Comparison of ENCODE assay signal across 9 cellular contexts in genomic region chrX:120664081-120664480, GRCh38. TPM values are rescaled to one million over a fixed set of nuclear protein-coding genes. Genes with fewer than 3 reads are reported as not detected.
A peak's percentile ranks its signal among the peaks of the same experiment; 100 is the strongest.
DNase-seq lines count a peak whose midpoint lies in the region; ATAC-seq and TF ChIP-seq lines count a peak whose summit lies in the region.
"Had no signal": no experiment of that assay in that cellular context is flagged by ENCODE, and none has a peak within 500 bp of the region (broad histone marks: within the 10 kb centered on the region; RNA-seq: fewer than 3 reads in every experiment).

No MANE protein-coding gene starts in this region.

- TF ChIP-seq CTCF in psoas muscle (IDR thresholded peaks at IDR 0.05) = peak; percentile 24

- no peaks in the 10 kb centered on the region for H3K36me3 Mint-ChIP-seq in effector memory CD8-positive, alpha-beta T cell (ENCODE audit: insufficient read depth)

- no peak overlapping the region for H3K4me3 ChIP-seq in psoas muscle

- no peaks in the 10 kb centered on the region for H3K9me3 ChIP-seq in psoas muscle

- H3K27ac ChIP-seq in psoas muscle = no peak overlapping the region

- H3K4me1 Mint-ChIP-seq in effector memory CD8-positive, alpha-beta T cell (ENCODE audit: low read depth in 2 of 2) = peaks cover 0 to 2% of the 10 kb centered on the region in 2 donors

- peak; percentile 13 for DNase-seq in SIG-M5 treated with dmso at 0.1 percent for 504 hours (lab: John Stamatoyannopoulos, UW; ENCODE audit: unreplicated experiment)
- DNase-seq in SIG-M5 (lab: John Stamatoyannopoulos, UW) = no peak
- peak; percentile 41 for DNase-seq in MV-4-11 (lab: John Stamatoyannopoulos, UW)
- DNase-seq in dermis blood vessel endothelial cell = peak; percentile 42
- DNase-seq in psoas muscle = no peak
- no peak for DNase-seq in effector memory CD8-positive, alpha-beta T cell
- DNase-seq: activated CD4-positive, CD25-positive, alpha-beta regulatory T cell had no signal

- no peak overlapping the region for H3K4me3 Mint-ChIP-seq in effector memory CD8-positive, alpha-beta T cell

- no peak for ATAC-seq in psoas muscle
- ATAC-seq in HG03108 (IDR thresholded peaks at IDR 0.05; ENCODE audit: unreplicated experiment) = no peak
- ATAC-seq in effector memory CD8-positive, alpha-beta T cell (replicated peaks) = no peak
- no peak for ATAC-seq in esophagus mucosa

- no peaks in the 10 kb centered on the region for H3K4me1 ChIP-seq in psoas muscle

- H3K36me3 ChIP-seq in psoas muscle (ENCODE audit: insufficient read depth in 1 of 2, low read depth in 1 of 2) = no peaks in the 10 kb centered on the region

- intact Hi-C loops in psoas muscle (cut with DNase I) = loop anchor here in 1 of 2 donors (5.0 kb wide), 1 partner anchor 162 kb away; no protein-coding TSS in a partner anchor

- no peaks in the 10 kb centered on the region for H3K27me3 Mint-ChIP-seq in effector memory CD8-positive, alpha-beta T cell

- no peaks in the 10 kb centered on the region for H3K27me3 ChIP-seq in psoas muscle (ENCODE audit: insufficient read depth in 3 of 3, low read length in 2 of 3)

- H3K9me3 Mint-ChIP-seq in effector memory CD8-positive, alpha-beta T cell = no peaks in the 10 kb centered on the region

- no peak overlapping the region for H3K27ac Mint-ChIP-seq in effector memory CD8-positive, alpha-beta T cell

- WGBS in psoas muscle, 3 donors = 47 to 67% (median 50%) methylated on average over 1 of the region's 1 CpG

RNA-seq across cellular contexts. Expression of gene C1GALT1C1, which starts 34.2 kb away (rescaled TPM):
- total RNA-seq in dermis blood vessel endothelial cell = 59.6 and 63.7 TPM in 2 replicates
- 1 to 10 TPM; 5.0 to 6.3 (median 5.7) TPM for total RNA-seq in psoas muscle
- polyA plus RNA-seq in psoas muscle = 10 to 100 TPM in 2 of 3 donors, 1 to 10 TPM in 1; 7.3 to 16.0 (median 13.3) TPM
- total RNA-seq in esophagus mucosa = 8.8 TPM

Comparison
In these comparisons a context has a peak if more than half of its experiments do, and no peak if none do; other contexts are left out.
1. DNase-seq: peak in SIG-M5 treated with dmso at 0.1 percent for 504 hours (single experiment), MV-4-11 (single experiment) and dermis blood vessel endothelial cell (single experiment); none in SIG-M5 (single experiment), psoas muscle (0 of 2) and effector memory CD8-positive, alpha-beta T cell (0 of 3).